34 cellular contexts compared by ENCODE assay signal in the genomic region with DNA sequence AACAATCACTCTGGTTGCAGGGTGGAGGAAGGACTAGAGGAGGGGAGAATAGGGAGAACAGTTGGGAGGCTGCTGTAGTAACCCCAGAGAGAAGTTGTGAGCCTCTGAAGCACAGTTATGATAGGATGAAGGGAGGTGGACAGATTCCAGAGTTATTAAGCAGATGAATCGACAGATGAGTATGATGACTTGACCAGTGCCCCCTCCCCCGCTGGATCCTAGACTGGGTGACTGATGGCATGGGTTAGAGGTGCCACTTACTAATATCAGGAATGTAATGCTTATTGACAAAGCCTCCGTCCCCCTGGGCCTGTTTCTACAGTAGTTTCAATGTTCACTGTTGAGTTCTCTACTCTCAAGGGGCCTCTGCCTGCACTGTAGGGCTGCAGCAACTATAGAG. TPM values are rescaled to one million over a fixed set of nuclear protein-coding genes. Genes with fewer than 3 reads are reported as not detected.
"Had no signal": no experiment of that assay in that cellular context is flagged by ENCODE, and none has a peak within 500 bp of the region (broad histone marks: within the 10 kb centered on the region; RNA-seq: fewer than 3 reads in every experiment).

No MANE protein-coding gene starts in this region.

- H3K4me3 Mint-ChIP-seq: activated CD4-positive, alpha-beta T cell treated with anti-CD3 and anti-CD28 coated beads for 36 hours; activated CD8-positive, alpha-beta memory T cell treated with anti-CD3 and anti-CD28 coated beads, Interleukin-2, amount 10 ng/mL, durations not matched to agents 7 days and 5 days; activated CD8-positive, alpha-beta T cell treated with anti-CD3 and anti-CD28 coated beads, Interleukin-2, amount 10 ng/mL, durations not matched to agents 7 days and 5 days; activated naive CD4-positive, alpha-beta T cell treated with anti-CD3 and anti-CD28 coated beads for 36 hours; activated naive CD8-positive, alpha-beta T cell treated with anti-CD3 and anti-CD28 coated beads for 36 hours; effector memory CD8-positive, alpha-beta T cell; nephron; stimulated activated memory B cell treated with anti-CD40 and anti-IgM and Interleukin-4, amounts not matched to agents 10 μg/mL and 1 μg/mL and 100 μg/mL, for 72 hours; stimulated activated naive CD8-positive, alpha-beta T cell treated with anti-CD3 and anti-CD28 coated beads, Interleukin-15, amount 100 ng/mL, for 72 hours; T-helper 2 cell treated with Interferon-gamma antibody and Interleukin-4, amounts not matched to agents 5 μg/mL and 100 μg/mL, for 36 hours; type B pancreatic cell had no signal

- H3K27ac Mint-ChIP-seq: activated CD4-positive, alpha-beta T cell treated with anti-CD3 and anti-CD28 coated beads for 36 hours; activated CD8-positive, alpha-beta memory T cell treated with anti-CD3 and anti-CD28 coated beads, Interleukin-2, amount 10 ng/mL, durations not matched to agents 7 days and 5 days; activated CD8-positive, alpha-beta T cell treated with anti-CD3 and anti-CD28 coated beads, Interleukin-2, amount 10 ng/mL, durations not matched to agents 7 days and 5 days; activated naive CD4-positive, alpha-beta T cell treated with anti-CD3 and anti-CD28 coated beads for 36 hours; activated naive CD8-positive, alpha-beta T cell treated with anti-CD3 and anti-CD28 coated beads for 36 hours; effector memory CD8-positive, alpha-beta T cell; nephron; stimulated activated memory B cell treated with anti-CD40 and anti-IgM and Interleukin-4, amounts not matched to agents 10 μg/mL and 1 μg/mL and 100 μg/mL, for 72 hours; T-helper 2 cell treated with Interferon-gamma antibody and Interleukin-4, amounts not matched to agents 5 μg/mL and 100 μg/mL, for 36 hours; type B pancreatic cell had no signal

- H3K9me3 Mint-ChIP-seq: type B pancreatic cell had no signal

- H3K9me3 ChIP-seq: adrenal gland, body of pancreas, ovary, prostate gland had no signal

- H3K27ac ChIP-seq: adrenal gland, body of pancreas, cardiac muscle cell, ovary, prostate gland, uterus had no signal

- H3K4me1 ChIP-seq: adrenal gland, body of pancreas, prostate gland, uterus had no signal

- H3K27me3 ChIP-seq: adrenal gland, body of pancreas, cardiac muscle cell, ovary, uterus had no signal

- H3K27me3 Mint-ChIP-seq: stimulated activated memory B cell treated with anti-CD40 and anti-IgM and Interleukin-4, amounts not matched to agents 10 μg/mL and 1 μg/mL and 100 μg/mL, for 72 hours; type B pancreatic cell had no signal

- H3K4me1 Mint-ChIP-seq: activated CD4-positive, alpha-beta T cell treated with anti-CD3 and anti-CD28 coated beads for 36 hours; activated CD8-positive, alpha-beta memory T cell treated with anti-CD3 and anti-CD28 coated beads, Interleukin-2, amount 10 ng/mL, durations not matched to agents 7 days and 5 days; nephron had no signal

- ATAC-seq: activated CD4-positive, alpha-beta T cell treated with anti-CD3 and anti-CD28 coated beads for 36 hours; activated CD8-positive, alpha-beta memory T cell treated with anti-CD3 and anti-CD28 coated beads, Interleukin-2, amount 10 ng/mL, durations not matched to agents 7 days and 5 days; activated CD8-positive, alpha-beta T cell treated with anti-CD3 and anti-CD28 coated beads, Interleukin-2, amount 10 ng/mL, durations not matched to agents 7 days and 5 days; body of pancreas; effector memory CD8-positive, alpha-beta T cell; left cardiac atrium; left ventricle myocardium superior; mucosa of descending colon; sciatic nerve; stimulated activated memory B cell treated with anti-CD40 and anti-IgM and Interleukin-4, amounts not matched to agents 10 μg/mL and 1 μg/mL and 100 μg/mL, for 72 hours; stimulated activated naive CD8-positive, alpha-beta T cell treated with anti-CD3 and anti-CD28 coated beads, Interleukin-15, amount 100 ng/mL, for 72 hours had no signal

- H3K4me3 ChIP-seq: adrenal gland, body of pancreas, cardiac muscle cell, mucosa of descending colon, ovary, prostate gland, uterus had no signal

- H3K36me3 ChIP-seq: adrenal gland, cardiac muscle cell, ovary, prostate gland, uterus had no signal

- H3K36me3 Mint-ChIP-seq: activated CD8-positive, alpha-beta memory T cell treated with anti-CD3 and anti-CD28 coated beads, Interleukin-2, amount 10 ng/mL, durations not matched to agents 7 days and 5 days; type B pancreatic cell had no signal

- FAIRE-seq: frontal cortex, islet of Langerhans, small intestine had no signal

- DNase-seq: activated CD4-positive, alpha-beta T cell treated with anti-CD3 and anti-CD28 coated beads for 36 hours; activated CD4-positive, CD25-positive, alpha-beta regulatory T cell; activated CD8-positive, alpha-beta memory T cell treated with anti-CD3 and anti-CD28 coated beads, Interleukin-2, amount 10 ng/mL, durations not matched to agents 7 days and 5 days; activated CD8-positive, alpha-beta T cell treated with anti-CD3 and anti-CD28 coated beads, Interleukin-2, amount 10 ng/mL, durations not matched to agents 7 days and 5 days; activated naive CD4-positive, alpha-beta T cell treated with anti-CD3 and anti-CD28 coated beads for 36 hours; activated naive CD8-positive, alpha-beta T cell treated with anti-CD3 and anti-CD28 coated beads for 36 hours; activated T-cell treated with anti-CD3 and anti-CD28 coated beads, Interleukin-2, amount 50 U/mL, for 48 hours; adrenal gland; aorta; body of pancreas; cortex of kidney; effector memory CD8-positive, alpha-beta T cell; glutamatergic neuron; left cardiac atrium; left ventricle myocardium superior; mucosa of descending colon; ovary; retina; small intestine; stimulated activated CD4-positive, alpha-beta T cell treated with anti-CD3 and anti-CD28 coated beads, Interleukin-4, amount 100 ng/mL, for 4 hours; stimulated activated CD8-positive, alpha-beta memory T cell treated with anti-CD3 and anti-CD28 coated beads, Interleukin-4, amount 100 ng/mL, for 48 hours; stimulated activated naive CD8-positive, alpha-beta T cell treated with anti-CD3 and anti-CD28 coated beads, Interleukin-15, amount 100 ng/mL, for 72 hours; substantia nigra; T-helper 1 cell; uterus had no signal

RNA-seq across cellular contexts. Expression of a gene that starts 28.0 kb away (rescaled TPM):
- total RNA-seq: activated CD8-positive, alpha-beta T cell treated with anti-CD3 and anti-CD28 coated beads, Interleukin-2, amount 10 ng/mL, durations not matched to agents 7 days and 5 days had no signal
